ENCODE assay signal across 34 cellular contexts in the genomic region with DNA sequence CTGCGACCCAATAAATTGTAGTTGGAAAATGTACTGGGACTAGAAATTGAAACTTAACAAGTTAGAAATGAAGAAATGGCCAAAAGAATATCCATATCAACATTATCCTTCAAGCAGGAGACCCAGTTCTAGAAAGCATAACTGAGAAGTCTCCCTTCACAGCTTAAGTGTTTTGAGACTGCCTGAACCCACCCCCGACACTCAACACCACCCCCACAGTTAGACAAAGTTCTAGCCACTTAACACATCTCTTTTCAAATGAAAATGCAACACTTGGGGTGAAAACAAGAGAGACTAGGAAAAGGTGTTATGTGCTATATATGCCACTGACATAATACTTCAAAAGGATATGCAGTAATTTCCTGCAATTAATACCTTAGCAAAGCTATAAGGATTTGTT.
"Had no signal": no experiment of that assay in that cellular context is flagged by ENCODE, and none has a peak within 500 bp of the region (broad histone marks: within the 10 kb centered on the region; RNA-seq: fewer than 3 reads in every experiment).

No MANE protein-coding gene starts in this region.

- H3K9me3 ChIP-seq: adrenal gland, body of pancreas, colonic mucosa, gastrocnemius medialis, heart left ventricle had no signal

- H3K27ac ChIP-seq: adrenal gland, cardiac muscle cell, colonic mucosa, gastrocnemius medialis, heart left ventricle, VCaP had no signal

- H3K36me3 ChIP-seq: adrenal gland, cardiac muscle cell, colonic mucosa, gastrocnemius medialis, heart left ventricle had no signal

- H3K27me3 Mint-ChIP-seq: activated B cell treated with CpG ODN at 0.5 μM for 24 hours; activated CD8-positive, alpha-beta T cell treated with anti-CD3 and anti-CD28 coated beads for 36 hours; activated naive CD4-positive, alpha-beta T cell treated with anti-CD3 and anti-CD28 coated beads, Interleukin-2, amount 50 U/mL, for 24 hours; activated naive CD8-positive, alpha-beta T cell treated with anti-CD3 and anti-CD28 coated beads for 36 hours; activated naive CD8-positive, alpha-beta T cell treated with anti-CD3 and anti-CD28 coated beads, Interleukin-2, amount 50 U/mL, for 24 hours; T-helper 17 cell had no signal

- H3K4me3 ChIP-seq: adrenal gland, body of pancreas, cardiac muscle cell, colonic mucosa, gastrocnemius medialis, heart left ventricle had no signal

- H3K36me3 Mint-ChIP-seq: activated naive CD4-positive, alpha-beta T cell treated with anti-CD3 and anti-CD28 coated beads, Interleukin-2, amount 50 U/mL, for 24 hours; activated naive CD8-positive, alpha-beta T cell treated with anti-CD3 and anti-CD28 coated beads for 36 hours had no signal

- H3K27me3 ChIP-seq: adrenal gland, body of pancreas, cardiac muscle cell, colonic mucosa, gastrocnemius medialis, heart left ventricle had no signal

- H3K4me3 Mint-ChIP-seq: activated B cell treated with CpG ODN at 0.5 μM for 24 hours; activated CD8-positive, alpha-beta T cell treated with anti-CD3 and anti-CD28 coated beads for 36 hours; activated naive CD4-positive, alpha-beta T cell treated with anti-CD3 and anti-CD28 coated beads for 36 hours; activated naive CD4-positive, alpha-beta T cell treated with anti-CD3 and anti-CD28 coated beads, Interleukin-2, amount 50 U/mL, for 24 hours; activated naive CD8-positive, alpha-beta T cell treated with anti-CD3 and anti-CD28 coated beads for 36 hours; activated naive CD8-positive, alpha-beta T cell treated with anti-CD3 and anti-CD28 coated beads, Interleukin-2, amount 50 U/mL, for 24 hours; activated T-helper 1 cell treated with anti-CD3 and anti-CD28 coated beads, Interleukin-12 subunit alpha, Interleukin-12 subunit beta, Interleukin-2, Interleukin-4 antibody, amounts not matched to agents 30 ng/mL and 10 ng/mL and 1 ng/mL, durations not matched to agents 14 hours and 24 hours and 36 hours; T-helper 17 cell had no signal

- FAIRE-seq: TTC549 had no signal

- H3K4me1 ChIP-seq: adrenal gland, body of pancreas, colonic mucosa, gastrocnemius medialis had no signal

- H3K4me1 Mint-ChIP-seq: activated B cell treated with CpG ODN at 0.5 μM for 24 hours; activated naive CD4-positive, alpha-beta T cell treated with anti-CD3 and anti-CD28 coated beads, Interleukin-2, amount 50 U/mL, for 24 hours; activated naive CD8-positive, alpha-beta T cell treated with anti-CD3 and anti-CD28 coated beads for 36 hours; activated naive CD8-positive, alpha-beta T cell treated with anti-CD3 and anti-CD28 coated beads, Interleukin-2, amount 50 U/mL, for 24 hours; T-helper 17 cell had no signal

- DNase-seq: activated B cell treated with CpG ODN at 0.5 μM for 24 hours; activated CD4-positive, alpha-beta T cell treated with anti-CD3 and anti-CD28 coated beads for 48 hours; activated CD4-positive, alpha-beta T cell treated with anti-CD3 and anti-CD28 coated beads, Interleukin-2, amount 50 U/mL, for 1 hour; activated CD4-positive, alpha-beta T cell treated with anti-CD3 and anti-CD28 coated beads, Interleukin-2, amount 50 U/mL, for 48 hours; activated CD8-positive, alpha-beta memory T cell treated with anti-CD3 and anti-CD28 coated beads for 24 hours; activated CD8-positive, alpha-beta T cell treated with anti-CD3 and anti-CD28 coated beads for 36 hours; activated effector memory CD4-positive, alpha-beta T cell treated with anti-CD3 and anti-CD28 coated beads, Interleukin-2, amount 50 U/mL, for 16 hours; activated naive CD4-positive, alpha-beta T cell treated with anti-CD3 and anti-CD28 coated beads for 36 hours; activated naive CD8-positive, alpha-beta T cell treated with anti-CD3 and anti-CD28 coated beads for 36 hours; activated naive CD8-positive, alpha-beta T cell treated with anti-CD3 and anti-CD28 coated beads, Interleukin-2, amount 50 U/mL, for 24 hours; activated T-cell treated with anti-CD3 and anti-CD28 coated beads, Interleukin-2, amount 50 U/mL, for 1 hour; activated T-cell treated with anti-CD3 and anti-CD28 coated beads, Interleukin-2, amount 50 U/mL, for 48 hours; adrenal gland; amygdala; aorta; body of pancreas; central memory CD4-positive, alpha-beta T cell; cerebellar nuclear complex; colonic mucosa; effector CD8-positive, alpha-beta T cell; foreskin fibroblast; gastrocnemius medialis; glutamatergic neuron; heart left ventricle; T-helper 1 cell; T-helper 17 cell had no signal

- ATAC-seq: activated CD4-positive, CD25-positive, alpha-beta regulatory T cell treated with anti-CD3 and anti-CD28 coated beads, Interleukin-2, amount 50 U/mL, for 24 hours; activated CD8-positive, alpha-beta T cell treated with anti-CD3 and anti-CD28 coated beads for 36 hours; activated naive CD8-positive, alpha-beta T cell treated with anti-CD3 and anti-CD28 coated beads, Interleukin-2, amount 50 U/mL, for 24 hours; body of pancreas; esophagus mucosa; gastrocnemius medialis; heart left ventricle; T-helper 17 cell had no signal

- H3K9me3 Mint-ChIP-seq: activated naive CD4-positive, alpha-beta T cell treated with anti-CD3 and anti-CD28 coated beads for 36 hours; activated naive CD4-positive, alpha-beta T cell treated with anti-CD3 and anti-CD28 coated beads, Interleukin-2, amount 50 U/mL, for 24 hours; activated naive CD8-positive, alpha-beta T cell treated with anti-CD3 and anti-CD28 coated beads for 36 hours; activated naive CD8-positive, alpha-beta T cell treated with anti-CD3 and anti-CD28 coated beads, Interleukin-2, amount 50 U/mL, for 24 hours; activated T-helper 1 cell treated with anti-CD3 and anti-CD28 coated beads, Interleukin-12 subunit alpha, Interleukin-12 subunit beta, Interleukin-2, Interleukin-4 antibody, amounts not matched to agents 30 ng/mL and 10 ng/mL and 1 ng/mL, durations not matched to agents 14 hours and 24 hours and 36 hours; activated T-helper 2 cell treated with anti-CD3 and anti-CD28 coated beads, Interferon-gamma antibody, Interleukin-2, Interleukin-4, amounts not matched to agents 10 μg/mL and 5 μg/mL and 100 μg/mL, durations not matched to agents 14 hours and 24 hours and 36 hours had no signal

- H3K27ac Mint-ChIP-seq: activated B cell treated with CpG ODN at 0.5 μM for 24 hours; activated CD8-positive, alpha-beta T cell treated with anti-CD3 and anti-CD28 coated beads for 36 hours; activated naive CD4-positive, alpha-beta T cell treated with anti-CD3 and anti-CD28 coated beads for 36 hours; activated naive CD4-positive, alpha-beta T cell treated with anti-CD3 and anti-CD28 coated beads, Interleukin-2, amount 50 U/mL, for 24 hours; activated naive CD8-positive, alpha-beta T cell treated with anti-CD3 and anti-CD28 coated beads for 36 hours; activated naive CD8-positive, alpha-beta T cell treated with anti-CD3 and anti-CD28 coated beads, Interleukin-2, amount 50 U/mL, for 24 hours; activated T-helper 1 cell treated with anti-CD3 and anti-CD28 coated beads, Interleukin-12 subunit alpha, Interleukin-12 subunit beta, Interleukin-2, Interleukin-4 antibody, amounts not matched to agents 30 ng/mL and 10 ng/mL and 1 ng/mL, durations not matched to agents 14 hours and 24 hours and 36 hours; activated T-helper 2 cell treated with anti-CD3 and anti-CD28 coated beads, Interferon-gamma antibody, Interleukin-2, Interleukin-4, amounts not matched to agents 10 μg/mL and 5 μg/mL and 100 μg/mL, durations not matched to agents 14 hours and 24 hours and 36 hours; T-helper 17 cell had no signal
